ENCODE assay signal across 9 cellular contexts in the genomic region with DNA sequence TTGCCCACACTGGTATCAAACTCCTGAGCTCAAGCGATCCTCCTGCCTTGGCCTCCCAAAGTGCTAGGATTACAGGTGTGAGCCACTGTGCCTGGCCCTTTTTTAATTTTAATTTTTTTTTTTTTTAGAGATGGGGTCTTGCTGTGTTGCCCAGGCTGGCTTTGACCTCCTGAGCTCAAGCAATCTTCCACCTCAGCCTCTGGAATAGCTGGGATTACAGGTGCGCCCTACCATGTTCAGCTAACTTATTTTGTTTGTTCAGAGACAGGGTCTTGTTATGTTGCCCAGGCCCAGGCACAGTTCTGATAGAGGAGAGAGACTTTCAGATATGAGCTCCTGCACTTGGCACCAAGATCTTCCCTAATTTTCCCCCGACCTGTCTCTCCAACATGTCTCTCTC. TPM values are rescaled to one million over a fixed set of nuclear protein-coding genes. Genes with fewer than 3 reads are reported as not detected.
"Had no signal": no experiment of that assay in that cellular context is flagged by ENCODE, and none has a peak within 500 bp of the region (broad histone marks: within the 10 kb centered on the region; RNA-seq: fewer than 3 reads in every experiment).

No MANE protein-coding gene starts in this region.

- FAIRE-seq: G401.6, GM12878, GM12891, GM12892, GM18507, GM19239 had no signal

- ATAC-seq: GM12878 had no signal

- H3K4me3 ChIP-seq: GM12878 had no signal

- DNase-seq: GDM1, GF-D8 had no signal

RNA-seq across cellular contexts. Expression of a gene that starts 8.1 kb away (rescaled TPM):
- total RNA-seq: G401, GM12878 had no signal
- polyA plus RNA-seq: GM12878 had no signal

RNA-seq across cellular contexts. Expression of a gene that starts 10.5 kb away (rescaled TPM):
- total RNA-seq: G401, GM12878 had no signal

RNA-seq across cellular contexts. Expression of a gene that starts 16.2 kb away (rescaled TPM):
- total RNA-seq: G401, GM12878 had no signal

RNA-seq across cellular contexts. Expression of a gene that starts 18.4 kb away (rescaled TPM):
- total RNA-seq: G401, GM12878 had no signal
- polyA plus RNA-seq: GM12878 had no signal
